Comparison of ENCODE assay signal across 16 cellular contexts in the genomic region with DNA sequence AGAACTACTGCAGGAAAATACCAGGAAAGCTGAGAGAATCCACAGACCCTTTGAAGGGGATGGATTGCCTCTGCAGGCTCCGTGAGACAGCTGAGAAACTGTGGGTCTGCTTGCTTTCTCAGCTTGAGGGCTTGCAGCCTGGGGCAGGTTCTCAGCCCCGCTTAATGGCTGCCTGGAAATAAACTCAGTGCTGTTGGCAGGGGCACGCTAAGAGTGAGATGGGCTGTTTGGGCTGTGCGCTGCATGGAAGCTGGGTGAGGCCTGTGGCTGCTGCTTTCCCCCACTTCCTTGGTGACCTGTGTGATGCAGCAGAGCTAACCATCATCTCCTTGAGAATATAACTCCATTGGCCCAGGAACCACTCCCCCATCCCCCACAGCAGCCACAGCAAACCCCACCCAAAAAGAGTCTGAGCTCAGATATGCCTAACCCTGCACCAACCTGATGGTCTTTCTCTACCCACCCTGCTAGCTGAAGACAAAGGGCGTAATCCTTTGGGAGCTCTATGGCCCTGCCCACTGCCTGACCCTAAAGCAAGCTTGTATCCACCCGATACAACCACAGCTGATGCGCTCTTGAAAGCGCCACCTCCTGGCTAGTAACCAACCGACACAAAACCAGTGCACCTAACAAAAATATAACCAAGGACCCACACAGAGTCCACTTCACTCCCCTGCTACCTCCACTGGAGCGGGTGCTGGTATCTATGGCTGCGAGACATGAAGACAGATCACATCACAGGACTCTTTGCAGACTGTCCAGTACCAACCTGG.
"Had no signal": no experiment of that assay in that cellular context is flagged by ENCODE, and none has a peak within 500 bp of the region (broad histone marks: within the 10 kb centered on the region; RNA-seq: fewer than 3 reads in every experiment).

No MANE protein-coding gene starts in this region.

- H3K27me3 Mint-ChIP-seq: activated CD4-positive, alpha-beta T cell treated with anti-CD3 and anti-CD28 coated beads, Interleukin-2, amount 10 ng/mL, durations not matched to agents 7 days and 5 days; activated naive CD4-positive, alpha-beta T cell treated with anti-CD3 and anti-CD28 coated beads, Interleukin-2, amount 10 ng/mL, durations not matched to agents 7 days and 5 days; activated naive CD8-positive, alpha-beta T cell treated with anti-CD3 and anti-CD28 coated beads, Interleukin-2, amount 50 U/mL, for 24 hours; brain had no signal

- H3K4me3 Mint-ChIP-seq: activated CD4-positive, alpha-beta T cell treated with anti-CD3 and anti-CD28 coated beads, Interleukin-2, amount 10 ng/mL, durations not matched to agents 7 days and 5 days; activated naive CD4-positive, alpha-beta T cell treated with anti-CD3 and anti-CD28 coated beads, Interleukin-2, amount 10 ng/mL, durations not matched to agents 7 days and 5 days; activated naive CD8-positive, alpha-beta T cell treated with anti-CD3 and anti-CD28 coated beads, Interleukin-2, amount 50 U/mL, for 24 hours; activated T-cell treated with anti-CD3 and anti-CD28 coated beads, Interleukin-2, amount 50 U/mL, for 4 hours; brain had no signal

- H3K27me3 ChIP-seq: heart left ventricle, left lung, tibial artery had no signal

- H3K27ac Mint-ChIP-seq: activated CD4-positive, alpha-beta T cell treated with anti-CD3 and anti-CD28 coated beads, Interleukin-2, amount 10 ng/mL, durations not matched to agents 7 days and 5 days; activated naive CD4-positive, alpha-beta T cell treated with anti-CD3 and anti-CD28 coated beads, Interleukin-2, amount 10 ng/mL, durations not matched to agents 7 days and 5 days; activated naive CD8-positive, alpha-beta T cell treated with anti-CD3 and anti-CD28 coated beads, Interleukin-2, amount 50 U/mL, for 24 hours; brain had no signal

- ATAC-seq: activated naive CD8-positive, alpha-beta T cell treated with anti-CD3 and anti-CD28 coated beads, Interleukin-2, amount 50 U/mL, for 24 hours; activated T-cell treated with anti-CD3 and anti-CD28 coated beads, Interleukin-2, amount 50 U/mL, for 4 hours; heart left ventricle; left lung had no signal

- DNase-seq: activated CD4-positive, alpha-beta T cell treated with anti-CD3 and anti-CD28 coated beads, Interleukin-2, amount 10 ng/mL, durations not matched to agents 7 days and 5 days; activated CD8-positive, alpha-beta memory T cell treated with anti-CD3 and anti-CD28 coated beads, Interleukin-2, amount 50 U/mL, for 4 hours; activated effector memory CD4-positive, alpha-beta T cell treated with Interleukin-2 at 50 U/mL for 16 hours; activated naive CD4-positive, alpha-beta T cell treated with anti-CD3 and anti-CD28 coated beads, Interleukin-2, amount 10 ng/mL, durations not matched to agents 7 days and 5 days; activated naive CD8-positive, alpha-beta T cell treated with anti-CD3 and anti-CD28 coated beads, Interleukin-2, amount 50 U/mL, for 24 hours; activated T-cell treated with anti-CD3 and anti-CD28 coated beads, Interleukin-2, amount 50 U/mL, for 4 hours; anterior cingulate cortex; central memory CD4-positive, alpha-beta T cell; heart left ventricle; mammary epithelial cell; stimulated activated CD4-positive, alpha-beta T cell treated with anti-CD3 and anti-CD28 coated beads, Interleukin-2, amount 100 ng/mL, for 24 hours; stimulated activated naive CD4-positive, alpha-beta T cell treated with Interleukin-2 at 50 U/mL for 16 hours; T1000; tibial artery had no signal

- H3K36me3 Mint-ChIP-seq: activated naive CD4-positive, alpha-beta T cell treated with anti-CD3 and anti-CD28 coated beads, Interleukin-2, amount 10 ng/mL, durations not matched to agents 7 days and 5 days; brain had no signal

- H3K4me1 ChIP-seq: heart left ventricle, left lung, tibial artery had no signal

- H3K27ac ChIP-seq: heart left ventricle, left lung, tibial artery had no signal

- H3K9me3 ChIP-seq: tibial artery had no signal

- H3K4me1 Mint-ChIP-seq: activated CD4-positive, alpha-beta T cell treated with anti-CD3 and anti-CD28 coated beads, Interleukin-2, amount 10 ng/mL, durations not matched to agents 7 days and 5 days; activated naive CD4-positive, alpha-beta T cell treated with anti-CD3 and anti-CD28 coated beads, Interleukin-2, amount 10 ng/mL, durations not matched to agents 7 days and 5 days; activated naive CD8-positive, alpha-beta T cell treated with anti-CD3 and anti-CD28 coated beads, Interleukin-2, amount 50 U/mL, for 24 hours; brain had no signal
